17 cellular contexts compared by ENCODE assay signal in the genomic region with DNA sequence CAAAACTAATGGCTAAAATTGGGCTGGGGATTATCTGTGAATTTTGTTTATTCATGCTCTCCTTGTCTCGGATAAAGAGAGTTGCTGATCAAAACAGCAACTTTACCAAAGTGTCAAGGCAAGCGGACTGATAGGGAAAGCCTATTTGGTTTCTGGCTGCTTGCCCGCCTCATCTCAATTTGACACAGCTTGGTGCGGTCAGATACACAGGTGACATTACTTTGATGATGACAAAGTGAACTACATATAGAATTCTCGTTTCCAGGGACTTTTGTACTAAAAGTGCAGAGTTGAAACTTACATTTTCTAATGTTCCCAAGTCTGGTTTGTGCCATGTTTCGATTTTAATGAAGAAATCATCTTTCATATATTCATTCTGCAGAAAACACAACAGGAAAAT. TPM values are rescaled to one million over a fixed set of nuclear protein-coding genes. Genes with fewer than 3 reads are reported as not detected.
A peak's percentile ranks its signal among the peaks of the same experiment; 100 is the strongest.
DNase-seq lines count a peak whose midpoint lies in the region; ATAC-seq and TF ChIP-seq lines count a peak whose summit lies in the region.
"Had no signal": no experiment of that assay in that cellular context is flagged by ENCODE, and none has a peak within 500 bp of the region (broad histone marks: within the 10 kb centered on the region; RNA-seq: fewer than 3 reads in every experiment).

No MANE protein-coding gene starts in this region.

- no peak overlapping the region for H3K4me3 ChIP-seq in transverse colon
- no peak overlapping the region for H3K4me3 ChIP-seq in lower lobe of right lung
- H3K4me3 ChIP-seq: left lung had no signal

- H3K27me3 ChIP-seq in transverse colon: no peaks in the 10 kb centered on the region
- H3K27me3 ChIP-seq in lower lobe of right lung (ENCODE audit: low read depth): no peaks in the 10 kb centered on the region
- H3K27me3 ChIP-seq: left lung had no signal

- 63 to 88% methylated on average over 5 to 6 of the region's 6 CpGs for WGBS in transverse colon (ENCODE audit: low coverage in 1 of 2), 2 donors

- H3K27ac ChIP-seq in transverse colon (no peak overlapping the region), lower lobe of right lung (no peak overlapping the region)
- H3K27ac ChIP-seq: left lung had no signal

- H3K9me3 ChIP-seq in transverse colon (no peaks in the 10 kb centered on the region), lower lobe of right lung (no peaks in the 10 kb centered on the region)
- H3K9me3 ChIP-seq: left lung had no signal

- in situ Hi-C loops in transverse colon (cut with MboI; ENCODE audit: low pct_ligation_motif_present in 1 of 4, low pct_unique_long_range_greater_than_20kb in 1 of 4, low sequenced_read_pairs in 3 of 4): loop anchor here in 3 of 4 donors (25.0 kb wide), 1 partner anchor 691 kb away; no protein-coding TSS in a partner anchor

- ATAC-seq in left cardiac atrium (peak in 1 of 2 donors; percentile 53), GM21423 (IDR thresholded peaks at IDR 0.05; ENCODE audit: unreplicated experiment) (peak; percentile 13), HG03175 (IDR thresholded peaks at IDR 0.05; ENCODE audit: unreplicated experiment) (peak; percentile 42), lower lobe of right lung (no peak)
- ATAC-seq: left lung; natural killer cell treated with Interleukin-12 subunit alpha and Interleukin-12 subunit beta and Interleukin-15 and Interleukin-18, amount 100 ng/mL, for 72 hours; right cardiac atrium; stimulated activated naive CD8-positive, alpha-beta T cell treated with anti-CD3 and anti-CD28 coated beads, Interleukin-15, Interleukin-2, amounts not matched to agents 100 U/mL and 50 U/mL, for 24 hours had no signal

- TF ChIP-seq CTCF in transverse colon (IDR thresholded peaks at IDR 0.05) (no peak), lower lobe of right lung (IDR thresholded peaks at IDR 0.05) (no peak)

- intact Hi-C loops in left cardiac atrium (cut with DNase I): no loop called here
- intact Hi-C loops in cardiac septum (cut with DNase I): no loop called here
- intact Hi-C loops in transverse colon (cut with DNase I; ENCODE audit: low total_unique reads): no loop called here
- intact Hi-C loops in lower lobe of right lung (cut with DNase I): no loop called here

- H3K4me1 ChIP-seq in transverse colon: no peaks in the 10 kb centered on the region
- H3K4me1 ChIP-seq in lower lobe of right lung: no peaks in the 10 kb centered on the region
- H3K4me1 ChIP-seq: left lung had no signal

- no peak for TF ChIP-seq EP300 in transverse colon (IDR thresholded peaks at IDR 0.05; ENCODE audit: low read depth)

- no peak for TF ChIP-seq POLR2A in transverse colon (IDR thresholded peaks at IDR 0.05)

- peaks cover 0 to 30% (median 13%) of the 10 kb centered on the region in 4 donors for H3K36me3 ChIP-seq in transverse colon
- peaks cover 95% of the 10 kb centered on the region for H3K36me3 ChIP-seq in lower lobe of right lung

- DNase-seq in left cardiac atrium (peak; percentile 39), cardiac septum (ENCODE audit: low spot score) (no peak), transverse colon (peak; percentile 30), lower lobe of right lung (no peak), EL (no peak)
- DNase-seq in stimulated activated CD8-positive, alpha-beta memory T cell treated with anti-CD3 and anti-CD28 coated beads, Interleukin-4, amount 100 ng/mL, for 48 hours: no peak
- DNase-seq: activated naive CD8-positive, alpha-beta T cell treated with anti-CD3 and anti-CD28 coated beads for 36 hours; left lung; NCI-H1105; NCI-H510A; RPMI8226; stimulated activated CD4-positive, alpha-beta T cell treated with anti-CD3 and anti-CD28 coated beads, Interleukin-4, amount 100 ng/mL, for 4 hours; stimulated activated naive CD8-positive, alpha-beta T cell treated with anti-CD3 and anti-CD28 coated beads, Interleukin-15, Interleukin-2, amounts not matched to agents 100 U/mL and 50 U/mL, for 24 hours had no signal

RNA-seq across cellular contexts. Expression of gene PITPNB, which starts 22.8 kb away (rescaled TPM):
- total RNA-seq in left cardiac atrium (10 to 100 TPM; 51.0 to 82.1 TPM), cardiac septum (69.2 TPM), transverse colon (10 to 100 TPM; 28.0 to 48.2 (median 40.3) TPM), lower lobe of right lung (58.6 TPM)

Comparison
In these comparisons a context has a peak if more than half of its experiments do, and no peak if none do; other contexts are left out.
1. DNase-seq: peak in left cardiac atrium (single experiment) and transverse colon (single experiment); none in cardiac septum (single experiment), stimulated activated CD8-positive, alpha-beta memory T cell treated with anti-CD3 and anti-CD28 coated beads, Interleukin-4, amount 100 ng/mL, for 48 hours (single experiment), lower lobe of right lung (single experiment) and EL (single experiment).
2. ATAC-seq: peak in GM21423 (single experiment) and HG03175 (single experiment); none in lower lobe of right lung (0 of 2).